8 cellular contexts compared by ENCODE assay signal in the genomic region with DNA sequence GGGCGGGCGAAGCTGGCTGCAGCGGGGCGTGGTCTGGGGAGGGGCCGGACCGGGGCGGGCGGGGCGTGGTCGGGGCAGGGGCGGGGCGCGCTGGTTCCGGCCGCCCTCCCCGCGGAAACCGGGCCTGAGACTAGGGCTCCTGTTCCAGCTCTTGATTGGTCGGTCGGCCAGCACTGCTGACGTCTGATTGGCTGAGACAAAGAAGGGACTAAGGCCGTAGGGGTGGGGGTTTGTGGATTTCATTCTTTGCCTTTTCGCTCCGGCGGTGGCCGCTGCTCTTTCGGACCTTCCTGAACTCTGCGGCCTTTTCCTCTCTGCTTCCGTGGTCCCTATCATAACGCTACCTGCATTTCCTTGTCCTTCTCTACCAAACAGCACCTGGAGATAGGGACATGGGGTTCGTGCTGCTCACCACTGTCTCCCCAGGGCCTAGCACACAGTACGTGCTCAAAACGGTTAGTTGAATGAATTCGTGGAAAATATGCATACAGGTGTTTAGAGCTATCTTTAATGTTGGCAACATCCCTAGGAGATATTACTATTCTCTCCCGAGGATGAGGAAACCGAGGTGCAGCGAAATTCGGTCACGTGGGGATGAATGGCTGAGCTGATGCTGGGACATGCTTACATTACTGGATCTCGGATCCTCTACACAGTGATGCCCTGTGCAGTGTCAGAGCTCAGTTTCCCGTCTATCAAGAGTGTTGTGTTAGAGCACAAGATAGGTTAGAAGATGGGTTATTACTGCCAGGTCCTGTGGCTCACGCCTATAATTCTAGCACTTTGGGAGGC.
DNase-seq lines count a peak whose midpoint lies in the region; ATAC-seq and TF ChIP-seq lines count a peak whose summit lies in the region.

No MANE protein-coding gene starts in this region.

- H3K4me1 ChIP-seq in right atrium auricular region (peaks cover 0 to 40% of the 10 kb centered on the region in 2 donors), upper lobe of right lung (peaks cover 18% of the 10 kb centered on the region)

- H3K36me3 ChIP-seq in right atrium auricular region, result no peaks in the 10 kb centered on the region
- no peaks in the 10 kb centered on the region for H3K36me3 ChIP-seq in upper lobe of right lung

- peak overlapping the region; percentile 84 for H3K27ac Mint-ChIP-seq in progenitor cell of endocrine pancreas

- no peaks in the 10 kb centered on the region for H3K36me3 Mint-ChIP-seq in progenitor cell of endocrine pancreas (ENCODE audit: insufficient read depth)

- H3K4me3 ChIP-seq in GM12875 (ENCODE audit: low read depth, low read length) (peak overlapping the region; percentile 51), right atrium auricular region (peak overlapping the region; percentile 46 to 63), upper lobe of right lung (peak overlapping the region; percentile 63)

- intact Hi-C loops in upper lobe of right lung (cut with DNase I), result no loop called here

- no peaks in the 10 kb centered on the region for H3K9me3 ChIP-seq in right atrium auricular region
- no peaks in the 10 kb centered on the region for H3K9me3 ChIP-seq in upper lobe of right lung

- no peaks in the 10 kb centered on the region for H3K27me3 ChIP-seq in right atrium auricular region
- H3K27me3 ChIP-seq in upper lobe of right lung, result peaks cover 13% of the 10 kb centered on the region

- TF ChIP-seq CTCF in GM12875 (IDR thresholded peaks at IDR 0.05; ENCODE audit: borderline replicate concordance, insufficient read depth, low read depth, low read length) (no peak), right atrium auricular region (IDR thresholded peaks at IDR 0.05) (no peak), progenitor cell of endocrine pancreas (IDR thresholded peaks at IDR 0.05; ENCODE audit: unreplicated experiment) (no peak), upper lobe of right lung (IDR thresholded peaks at IDR 0.05) (no peak)

- H3K4me3 Mint-ChIP-seq in progenitor cell of endocrine pancreas (ENCODE audit: low read depth), result peak overlapping the region; percentile 76

- ATAC-seq in HG02678 (IDR thresholded peaks at IDR 0.05; ENCODE audit: unreplicated experiment), result peak; percentile 97
- peak; percentile 98 for ATAC-seq in upper lobe of right lung

- peak; percentile 59 for DNase-seq in NCI-H128 (lab: John Stamatoyannopoulos, UW; ENCODE audit: unreplicated experiment)
- peak; percentile 68 to 88 (median 78) for DNase-seq in T-helper 1 cell
- DNase-seq in amygdala (lab: John Stamatoyannopoulos, UW), result peak in 55 of 56 donors; percentile 49 to 97 (median 87)
- DNase-seq in right atrium auricular region (ENCODE audit: low spot score), result peak; percentile 96
- DNase-seq in progenitor cell of endocrine pancreas (ENCODE audit: low spot score, unreplicated experiment), result peak; percentile 71
- peak; percentile 93 for DNase-seq in upper lobe of right lung

- H3K27me3 Mint-ChIP-seq in progenitor cell of endocrine pancreas, result peaks cover 58% of the 10 kb centered on the region

- no peaks in the 10 kb centered on the region for H3K9me3 Mint-ChIP-seq in progenitor cell of endocrine pancreas (ENCODE audit: low read depth)

- H3K27ac ChIP-seq in right atrium auricular region, result peak overlapping the region in 1 of 2 donors; percentile 57
- no peak overlapping the region for H3K27ac ChIP-seq in upper lobe of right lung

- peaks cover 17% of the 10 kb centered on the region for H3K4me1 Mint-ChIP-seq in progenitor cell of endocrine pancreas (ENCODE audit: low read depth)
